In genomic region chr12:56286044-56286830, GRCh38 we compare ENCODE assay signal across 17 cellular contexts. TPM values are rescaled to one million over a fixed set of nuclear protein-coding genes. Genes with fewer than 3 reads are reported as not detected.
DNase-seq lines count a peak whose midpoint lies in the region; ATAC-seq, FAIRE-seq and TF ChIP-seq lines count a peak whose summit lies in the region.
"Had no signal": no experiment of that assay in that cellular context is flagged by ENCODE, and none has a peak within 500 bp of the region (broad histone marks: within the 10 kb centered on the region; RNA-seq: fewer than 3 reads in every experiment).

No MANE protein-coding gene starts in this region.

- BruUV-seq in A673 (replicated peaks; lab: Mats Ljungman, UMichigan) = TSS peak; percentile 6
- no TSS peak for BruUV-seq in endothelial cell of umbilical vein (replicated peaks; lab: Mats Ljungman, UMichigan)

- H3K4me3 Mint-ChIP-seq in nephron = no peak overlapping the region
- H3K4me3 Mint-ChIP-seq: activated CD4-positive, alpha-beta T cell treated with anti-CD3 and anti-CD28 coated beads for 36 hours had no signal

- H3K4me3 ChIP-seq in A673 (ENCODE audit: low read depth, low read length, poor library complexity, severe bottlenecking) (no peak overlapping the region), endothelial cell of umbilical vein (replicated peaks in 1 of 3; ENCODE audit: insufficient read depth in 1 of 3, low read depth in 1 of 3, low read length in 3 of 3) (no peak overlapping the region)
- H3K4me3 ChIP-seq: thoracic aorta had no signal

- H3K9me3 Mint-ChIP-seq in nephron = no peaks in the 10 kb centered on the region

- H3K79me2 ChIP-seq in endothelial cell of umbilical vein (ENCODE audit: control insufficient read depth, insufficient read depth, low read length) = peaks cover 35% of the 10 kb centered on the region

- peaks cover 52% of the 10 kb centered on the region for H3K36me3 Mint-ChIP-seq in nephron (ENCODE audit: low read depth)

- intact Hi-C loops in A673 (cut with micrococcal nuclease; ENCODE audit: unreplicated experiment) (no loop called here), endothelial cell of umbilical vein (cut with micrococcal nuclease) (no loop called here)

- H3K9me3 ChIP-seq in A673 (ENCODE audit: low read depth, low read length, poor library complexity, severe bottlenecking) = no peaks in the 10 kb centered on the region
- H3K9me3 ChIP-seq in endothelial cell of umbilical vein (replicated peaks; ENCODE audit: control insufficient read depth, insufficient read depth, low read length) = no peaks in the 10 kb centered on the region
- H3K9me3 ChIP-seq: thoracic aorta had no signal

- H3K4me1 ChIP-seq in A673 (ENCODE audit: insufficient read depth, low read length, poor library complexity, severe bottlenecking) = no peaks in the 10 kb centered on the region
- peaks cover 8% of the 10 kb centered on the region for H3K4me1 ChIP-seq in endothelial cell of umbilical vein (ENCODE audit: control insufficient read depth, extremely low read depth, insufficient read depth, low read length)

- H3K27ac ChIP-seq in A673 (ENCODE audit: low read depth, low read length, poor library complexity, severe bottlenecking) (no peak overlapping the region), endothelial cell of umbilical vein (ENCODE audit: insufficient read depth, low read depth, low read length) (no peak overlapping the region)
- H3K27ac ChIP-seq: thoracic aorta had no signal

- H3K4me2 ChIP-seq in endothelial cell of umbilical vein (ENCODE audit: insufficient read depth, low read length) = no peak overlapping the region

- no peak overlapping the region for H2AFZ ChIP-seq in endothelial cell of umbilical vein (ENCODE audit: low read depth, low read length)

- H3K36me3 ChIP-seq in A673 (ENCODE audit: insufficient read depth, low read length, poor library complexity, severe bottlenecking) (peaks cover 51% of the 10 kb centered on the region), endothelial cell of umbilical vein (ENCODE audit: control insufficient read depth in 2 of 2, extremely low read depth in 1 of 2, insufficient read depth in 2 of 2, low read length in 2 of 2) (peaks cover 15 to 26% of the 10 kb centered on the region in 2 experiments)

- DNase-seq in A673 (ENCODE audit: low spot score) = no peak
- peak; percentile 46 for DNase-seq in GF-D8 (lab: John Stamatoyannopoulos, UW)
- DNase-seq in endothelial cell of umbilical vein (ENCODE audit: low read depth, low spot score) = peak; percentile 27
- no peak for DNase-seq in NAMALWA (ENCODE audit: low spot score)
- DNase-seq in DMS153 (lab: John Stamatoyannopoulos, UW) = no peak
- DNase-seq in stimulated activated naive CD4-positive, alpha-beta T cell (lab: John Stamatoyannopoulos, UW) = no peak
- DNase-seq: activated CD4-positive, alpha-beta T cell treated with anti-CD3 and anti-CD28 coated beads for 36 hours; AML-193; cerebellar nuclear complex; NCI-H187; small intestine; stimulated activated CD4-positive, alpha-beta T cell treated with anti-CD3 and anti-CD28 coated beads, Interleukin-4, amount 100 ng/mL, for 4 hours; T-helper 9 cell had no signal

- POLR2A ChIA-PET in A673 (lab: Charles Lee; ENCODE audit: low non-redundant PET) = no interaction called here
- POLR2A ChIA-PET in endothelial cell of umbilical vein (lab: Charles Lee) = no interaction called here

- CTCF ChIA-PET in A673 (lab: Charles Lee) (no interaction called here), endothelial cell of umbilical vein (lab: Charles Lee) (interaction anchor here (0.8 to 1.9 kb wide), 6 partner anchors 9 to 178 kb away, joined by 3 to 17 read pairs (median 4); partner anchors contain the start of gene RNF41)

- H3K27me3 ChIP-seq in A673 (replicated peaks; ENCODE audit: insufficient read depth, low read depth, low read length, poor library complexity) (no peaks in the 10 kb centered on the region), endothelial cell of umbilical vein (ENCODE audit: control insufficient read depth in 2 of 2, insufficient read depth in 2 of 2, low read length in 2 of 2) (no peaks in the 10 kb centered on the region)

- TF ChIP-seq CTCF in A673 (conservative IDR thresholded peaks at IDR 0.05; ENCODE audit: low read depth, low read length) = no peak
- TF ChIP-seq CTCF in endothelial cell of umbilical vein (IDR thresholded peaks at IDR 0.05; ENCODE audit: extremely low read depth in 1 of 2, insufficient read depth in 1 of 2, low read depth in 1 of 2, low read length in 2 of 2) = no peak
- TF ChIP-seq CTCF in nephron (IDR thresholded peaks at IDR 0.05; ENCODE audit: unreplicated experiment in 3 of 3) = no peak

- no peaks in the 10 kb centered on the region for H3K27me3 Mint-ChIP-seq in nephron (ENCODE audit: low read depth)
- H3K27me3 Mint-ChIP-seq: activated CD4-positive, alpha-beta T cell treated with anti-CD3 and anti-CD28 coated beads for 36 hours had no signal

- no peak overlapping the region for H3K9ac ChIP-seq in endothelial cell of umbilical vein (replicated peaks; ENCODE audit: extremely low read depth, insufficient read depth, low read length)

- H4K20me1 ChIP-seq in endothelial cell of umbilical vein (replicated peaks; ENCODE audit: control insufficient read depth, extremely low read depth, insufficient read depth, low read length) = peaks cover 3% of the 10 kb centered on the region

- dilution Hi-C loops in endothelial cell of umbilical vein (cut with MboI; ENCODE audit: extremely low pct_ligation_motif_present, low sequenced_read_pairs) = no loop called here

- FAIRE-seq in endothelial cell of umbilical vein (lab: Jason Lieb, UNC) = peak; percentile 60
- FAIRE-seq: endometrium, small intestine had no signal

- TF ChIP-seq POLR2A in endothelial cell of umbilical vein (IDR thresholded peaks at IDR 0.05; ENCODE audit: low read depth, low read length) = no peak

- H3K9me1 ChIP-seq in endothelial cell of umbilical vein (replicated peaks; ENCODE audit: control insufficient read depth, extremely low read depth, insufficient read depth, low read length) = no peaks in the 10 kb centered on the region

- ATAC-seq in GM21447 (IDR thresholded peaks at IDR 0.05; ENCODE audit: unreplicated experiment) = no peak
- ATAC-seq: activated CD4-positive, alpha-beta T cell treated with anti-CD3 and anti-CD28 coated beads for 36 hours had no signal

- peak overlapping the region in 2 of 3 experiments; percentile 6 to 36 for H3K27ac Mint-ChIP-seq in nephron
- H3K27ac Mint-ChIP-seq: activated CD4-positive, alpha-beta T cell treated with anti-CD3 and anti-CD28 coated beads for 36 hours had no signal

- no peaks in the 10 kb centered on the region for H3K4me1 Mint-ChIP-seq in nephron

RNA-seq across cellular contexts. Expression of gene CS, which starts 13.9 kb away (rescaled TPM):
- 412 and 448 TPM in 2 replicates for total RNA-seq in A673 (2021)
- 296 and 312 TPM in 2 replicates for total RNA-seq in endothelial cell of umbilical vein
- polyA plus RNA-seq in endothelial cell of umbilical vein = 115 and 129 TPM in 2 replicates
- polyA plus RNA-seq in endothelial cell of umbilical vein (2011; cell fraction: cytosol; rRNA removed) = 159 and 170 TPM in 2 replicates
- polyA plus RNA-seq in endothelial cell of umbilical vein (2011; cell fraction: nucleus; rRNA removed) = 202 and 273 TPM in 2 replicates
- 225 and 235 TPM in 2 replicates for polyA plus RNA-seq in endothelial cell of umbilical vein (2012)
- polyA minus RNA-seq in endothelial cell of umbilical vein = 206 and 230 TPM in 2 replicates
- 211 TPM for polyA minus RNA-seq in endothelial cell of umbilical vein (2011; cell fraction: cytosol; rRNA and poly(A)+ RNA removed)
- polyA minus RNA-seq in endothelial cell of umbilical vein (2011; cell fraction: nucleus; rRNA and poly(A)+ RNA removed) = 101 and 170 TPM in 2 replicates

RNA-seq across cellular contexts. Expression of gene COQ10A, which starts 19.5 kb away (rescaled TPM):
- total RNA-seq in A673 (2021) (13.6 and 17.0 TPM in 2 replicates), endothelial cell of umbilical vein (14.7 and 15.3 TPM in 2 replicates)
- polyA plus RNA-seq in endothelial cell of umbilical vein = 30.2 and 32.4 TPM in 2 replicates
- 17.9 and 20.5 TPM in 2 replicates for polyA plus RNA-seq in endothelial cell of umbilical vein (2011; cell fraction: cytosol; rRNA removed)
- 61.0 and 72.5 TPM in 2 replicates for polyA plus RNA-seq in endothelial cell of umbilical vein (2011; cell fraction: nucleus; rRNA removed)
- 10.6 and 14.3 TPM in 2 replicates for polyA plus RNA-seq in endothelial cell of umbilical vein (2012)
- polyA minus RNA-seq in endothelial cell of umbilical vein = 16.0 and 19.3 TPM in 2 replicates
- polyA minus RNA-seq in endothelial cell of umbilical vein (2011; cell fraction: cytosol; rRNA and poly(A)+ RNA removed) = 9.3 TPM
- 14.1 and 17.1 TPM in 2 replicates for polyA minus RNA-seq in endothelial cell of umbilical vein (2011; cell fraction: nucleus; rRNA and poly(A)+ RNA removed)

RNA-seq across cellular contexts. Expression of gene ANKRD52, which starts 28.1 kb away (rescaled TPM):
- total RNA-seq in A673 (2021) = 74.6 and 74.7 TPM in 2 replicates
- 62.0 and 66.3 TPM in 2 replicates for total RNA-seq in endothelial cell of umbilical vein
- 28.6 and 30.8 TPM in 2 replicates for polyA plus RNA-seq in endothelial cell of umbilical vein
- 23.6 and 23.9 TPM in 2 replicates for polyA plus RNA-seq in endothelial cell of umbilical vein (2011; cell fraction: cytosol; rRNA removed)
- polyA plus RNA-seq in endothelial cell of umbilical vein (2011; cell fraction: nucleus; rRNA removed) = 70.5 and 81.8 TPM in 2 replicates
- polyA plus RNA-seq in endothelial cell of umbilical vein (2012) = 31.5 and 31.9 TPM in 2 replicates
- 57.9 and 62.2 TPM in 2 replicates for polyA minus RNA-seq in endothelial cell of umbilical vein
- polyA minus RNA-seq in endothelial cell of umbilical vein (2011; cell fraction: cytosol; rRNA and poly(A)+ RNA removed) = 25.1 TPM
- 23.8 and 27.6 TPM in 2 replicates for polyA minus RNA-seq in endothelial cell of umbilical vein (2011; cell fraction: nucleus; rRNA and poly(A)+ RNA removed)

RNA-seq across cellular contexts. Expression of gene CNPY2, which starts 29.6 kb away (rescaled TPM):
- total RNA-seq in A673 (2021) (162 and 166 TPM in 2 replicates), endothelial cell of umbilical vein (166 and 183 TPM in 2 replicates)
- 205 and 256 TPM in 2 replicates for polyA plus RNA-seq in endothelial cell of umbilical vein
- 238 and 263 TPM in 2 replicates for polyA plus RNA-seq in endothelial cell of umbilical vein (2011; cell fraction: cytosol; rRNA removed)
- polyA plus RNA-seq in endothelial cell of umbilical vein (2011; cell fraction: nucleus; rRNA removed) = 141 and 154 TPM in 2 replicates
- polyA plus RNA-seq in endothelial cell of umbilical vein (2012) = 181 and 192 TPM in 2 replicates
- 143 and 166 TPM in 2 replicates for polyA minus RNA-seq in endothelial cell of umbilical vein
- polyA minus RNA-seq in endothelial cell of umbilical vein (2011; cell fraction: cytosol; rRNA and poly(A)+ RNA removed) = 74.5 TPM
- 38.9 and 39.9 TPM in 2 replicates for polyA minus RNA-seq in endothelial cell of umbilical vein (2011; cell fraction: nucleus; rRNA and poly(A)+ RNA removed)

RNA-seq across cellular contexts. Expression of gene PAN2, which starts 47.6 kb away (rescaled TPM):
- total RNA-seq in A673 (2021) (46.3 and 64.9 TPM in 2 replicates), endothelial cell of umbilical vein (21.5 and 24.4 TPM in 2 replicates)
- polyA plus RNA-seq in endothelial cell of umbilical vein = 21.0 and 21.9 TPM in 2 replicates
- polyA plus RNA-seq in endothelial cell of umbilical vein (2011; cell fraction: cytosol; rRNA removed) = 7.7 and 9.1 TPM in 2 replicates
- 319 and 357 TPM in 2 replicates for polyA plus RNA-seq in endothelial cell of umbilical vein (2011; cell fraction: nucleus; rRNA removed)
- 14.4 and 14.8 TPM in 2 replicates for polyA plus RNA-seq in endothelial cell of umbilical vein (2012)
- 41.2 and 42.8 TPM in 2 replicates for polyA minus RNA-seq in endothelial cell of umbilical vein
- 9.5 TPM for polyA minus RNA-seq in endothelial cell of umbilical vein (2011; cell fraction: cytosol; rRNA and poly(A)+ RNA removed)
- polyA minus RNA-seq in endothelial cell of umbilical vein (2011; cell fraction: nucleus; rRNA and poly(A)+ RNA removed) = 31.3 and 47.7 TPM in 2 replicates

Comparison
In these comparisons a context has a peak if more than half of its experiments do, and no peak if none do; other contexts are left out.
1. DNase-seq: peak in GF-D8 (single experiment) and endothelial cell of umbilical vein (single experiment); none in A673 (single experiment), NAMALWA (single experiment), DMS153 (single experiment) and stimulated activated naive CD4-positive, alpha-beta T cell (0 of 6).